Comparison of ENCODE assay signal across 1 cellular context in genomic region chr13:32267836-32268439, GRCh38.
A peak's percentile ranks its signal among the peaks of the same experiment; 100 is the strongest.
TF ChIP-seq lines count a peak whose summit lies in the region.

No MANE protein-coding gene starts in this region.

TF ChIP-seq in HepG2, 621 proteins besides CTCF, POLR2A, EP300 and RAD21:
- TF ChIP-seq ZNF574 (CRISPR knock-in tag; IDR thresholded peaks at IDR 0.05) (peak; percentile 31; the same call in 1 of the 2 replicates), KDM6A (CRISPR knock-in tag; IDR thresholded peaks at IDR 0.05; ENCODE audit: low read depth) (no peak), XRCC5 (optimal IDR thresholded peaks at IDR 0.05; ENCODE audit: low read length) (peak; percentile 37), ZEB1 (IDR thresholded peaks at IDR 0.05; ENCODE audit: insufficient replicate concordance, low read depth) (peak; percentile 99), ZNF788 (CRISPR knock-in tag; IDR thresholded peaks at IDR 0.05; ENCODE audit: borderline replicate concordance) (0 out of 2 replicates have a peak, but pooled peaks have one; percentile 36), ZFAT (CRISPR knock-in tag; conservative IDR thresholded peaks at IDR 0.05) (no peak), STAG1 (CRISPR knock-in tag; IDR thresholded peaks at IDR 0.05) (peak; percentile 67), CREB3 (CRISPR knock-in tag; IDR thresholded peaks at IDR 0.05) (no peak), HOMEZ (CRISPR knock-in tag; IDR thresholded peaks at IDR 0.05; ENCODE audit: low read depth) (peak; percentile 15; the same call in 1 of the 2 replicates), ZMYM4 (CRISPR knock-in tag; IDR thresholded peaks at IDR 0.05) (0 out of 2 replicates have a peak, but pooled peaks have one; percentile 38), TEAD3 (CRISPR knock-in tag; optimal IDR thresholded peaks at IDR 0.05; ENCODE audit: borderline replicate concordance) (peak; percentile 30)
TF ChIP-seq in HepG2: peak in this region for 8.
